ENCODE assay signal across 9 cellular contexts in genomic region chr12:105420046-105420445, GRCh38.
"Had no signal": no experiment of that assay in that cellular context is flagged by ENCODE, and none has a peak within 500 bp of the region (broad histone marks: within the 10 kb centered on the region; RNA-seq: fewer than 3 reads in every experiment).

No MANE protein-coding gene starts in this region.

- H3K9me3 ChIP-seq: esophagus muscularis mucosa, gastrocnemius medialis, sigmoid colon, stomach, thoracic aorta, transverse colon had no signal

- H3K4me1 Mint-ChIP-seq: naive B cell had no signal

- H3K27ac Mint-ChIP-seq: naive B cell had no signal

- H3K4me3 Mint-ChIP-seq: naive B cell, nephron had no signal

- H3K4me1 ChIP-seq: esophagus muscularis mucosa, stomach, transverse colon had no signal

- H3K27me3 ChIP-seq: esophagus muscularis mucosa, gastrocnemius medialis, sigmoid colon, stomach, transverse colon had no signal

- H3K36me3 Mint-ChIP-seq: naive B cell had no signal

- H3K4me3 ChIP-seq: esophagus muscularis mucosa, gastrocnemius medialis, sigmoid colon, stomach, thoracic aorta, transverse colon had no signal

- H3K9me3 Mint-ChIP-seq: naive B cell had no signal

- H3K36me3 ChIP-seq: esophagus muscularis mucosa, gastrocnemius medialis, sigmoid colon, stomach, thoracic aorta, transverse colon had no signal

- H3K27ac ChIP-seq: epithelial cell of prostate, esophagus muscularis mucosa, sigmoid colon, stomach, transverse colon had no signal
